ENCODE assay signal across 9 cellular contexts in genomic region chr6:32109114-32109764, GRCh38. TPM values are rescaled to one million over a fixed set of nuclear protein-coding genes. Genes with fewer than 3 reads are reported as not detected.
A peak's percentile ranks its signal among the peaks of the same experiment; 100 is the strongest.
DNase-seq lines count a peak whose midpoint lies in the region; ATAC-seq and TF ChIP-seq lines count a peak whose summit lies in the region.
"Had no signal": no experiment of that assay in that cellular context is flagged by ENCODE, and none has a peak within 500 bp of the region (broad histone marks: within the 10 kb centered on the region; RNA-seq: fewer than 3 reads in every experiment).

A gene with protein sequence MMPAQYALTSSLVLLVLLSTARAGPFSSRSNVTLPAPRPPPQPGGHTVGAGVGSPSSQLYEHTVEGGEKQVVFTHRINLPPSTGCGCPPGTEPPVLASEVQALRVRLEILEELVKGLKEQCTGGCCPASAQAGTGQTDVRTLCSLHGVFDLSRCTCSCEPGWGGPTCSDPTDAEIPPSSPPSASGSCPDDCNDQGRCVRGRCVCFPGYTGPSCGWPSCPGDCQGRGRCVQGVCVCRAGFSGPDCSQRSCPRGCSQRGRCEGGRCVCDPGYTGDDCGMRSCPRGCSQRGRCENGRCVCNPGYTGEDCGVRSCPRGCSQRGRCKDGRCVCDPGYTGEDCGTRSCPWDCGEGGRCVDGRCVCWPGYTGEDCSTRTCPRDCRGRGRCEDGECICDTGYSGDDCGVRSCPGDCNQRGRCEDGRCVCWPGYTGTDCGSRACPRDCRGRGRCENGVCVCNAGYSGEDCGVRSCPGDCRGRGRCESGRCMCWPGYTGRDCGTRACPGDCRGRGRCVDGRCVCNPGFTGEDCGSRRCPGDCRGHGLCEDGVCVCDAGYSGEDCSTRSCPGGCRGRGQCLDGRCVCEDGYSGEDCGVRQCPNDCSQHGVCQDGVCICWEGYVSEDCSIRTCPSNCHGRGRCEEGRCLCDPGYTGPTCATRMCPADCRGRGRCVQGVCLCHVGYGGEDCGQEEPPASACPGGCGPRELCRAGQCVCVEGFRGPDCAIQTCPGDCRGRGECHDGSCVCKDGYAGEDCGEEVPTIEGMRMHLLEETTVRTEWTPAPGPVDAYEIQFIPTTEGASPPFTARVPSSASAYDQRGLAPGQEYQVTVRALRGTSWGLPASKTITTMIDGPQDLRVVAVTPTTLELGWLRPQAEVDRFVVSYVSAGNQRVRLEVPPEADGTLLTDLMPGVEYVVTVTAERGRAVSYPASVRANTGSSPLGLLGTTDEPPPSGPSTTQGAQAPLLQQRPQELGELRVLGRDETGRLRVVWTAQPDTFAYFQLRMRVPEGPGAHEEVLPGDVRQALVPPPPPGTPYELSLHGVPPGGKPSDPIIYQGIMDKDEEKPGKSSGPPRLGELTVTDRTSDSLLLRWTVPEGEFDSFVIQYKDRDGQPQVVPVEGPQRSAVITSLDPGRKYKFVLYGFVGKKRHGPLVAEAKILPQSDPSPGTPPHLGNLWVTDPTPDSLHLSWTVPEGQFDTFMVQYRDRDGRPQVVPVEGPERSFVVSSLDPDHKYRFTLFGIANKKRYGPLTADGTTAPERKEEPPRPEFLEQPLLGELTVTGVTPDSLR (N-terminal part only) (minus strand): TSS chr6:32109338. CDS start chr6:32098198, 11,140 bp downstream.

- CTCF ChIA-PET in RWPE1 (lab: Yijun Ruan, JAX) = interaction anchor here (1.5 to 1.8 kb wide), 2 partner anchors 10 to 21 kb away, joined by 3 to 7 read pairs; no protein-coding TSS in a partner anchor

- POLR2A ChIA-PET in RWPE1 (lab: Yijun Ruan, JAX; ENCODE audit: low non-redundant PET) = no interaction called here

- no peaks in the 10 kb centered on the region for H3K79me2 ChIP-seq in parathyroid adenoma

- peaks cover 0 to 24% (median 3%) of the 10 kb centered on the region in 4 donors for H3K4me1 Mint-ChIP-seq in CD4-positive, CD25-positive, alpha-beta regulatory T cell

- no peak within 1 kb of the TSS for H2AFZ ChIP-seq in parathyroid adenoma

- peaks cover 5% of the 10 kb centered on the region for H3K4me1 ChIP-seq in CD4-positive, CD25-positive, alpha-beta regulatory T cell (ENCODE audit: control insufficient read depth, insufficient read depth, low read length, poor library complexity, severe bottlenecking)
- peaks cover 7% of the 10 kb centered on the region for H3K4me1 ChIP-seq in parathyroid adenoma

- H3K27me3 ChIP-seq in CD4-positive, CD25-positive, alpha-beta regulatory T cell (ENCODE audit: control insufficient read depth, insufficient read depth, low read length) = peaks cover 4% of the 10 kb centered on the region
- no peaks in the 10 kb centered on the region for H3K27me3 ChIP-seq in parathyroid adenoma (ENCODE audit: control insufficient read depth, insufficient read depth, low read length)

- H3K27ac Mint-ChIP-seq in CD4-positive, CD25-positive, alpha-beta regulatory T cell = peak within 1 kb of the TSS in 2 of 3 donors; percentile 45 to 91

- no peak for DNase-seq in CD4-positive, CD25-positive, alpha-beta regulatory T cell
- no peak for DNase-seq in RWPE1 (ENCODE audit: low spot score)
- DNase-seq in Right ventricle myocardium superior = peak; percentile 73
- no peak for DNase-seq in superior temporal gyrus (ENCODE audit: extremely low spot score)
- DNase-seq in cerebellum (ENCODE audit: low spot score) = no peak
- no peak for DNase-seq in DMS79 treated with DMSO at 0.1 percent for 48 hours (lab: John Stamatoyannopoulos, UW)
- no peak for DNase-seq in ACHN
- DNase-seq: activated gamma-delta T cell treated with Interleukin-2 at 50 U/mL for 16 hours had no signal

- peaks cover 3% of the 10 kb centered on the region for H3K36me3 Mint-ChIP-seq in CD4-positive, CD25-positive, alpha-beta regulatory T cell

- H3K4me3 Mint-ChIP-seq in CD4-positive, CD25-positive, alpha-beta regulatory T cell = no peak within 1 kb of the TSS

- intact Hi-C loops in Right ventricle myocardium superior (cut with DNase I) = no loop called here

- no peak for ATAC-seq in CD4-positive, CD25-positive, alpha-beta regulatory T cell (ENCODE audit: low read depth in 2 of 2)
- peak; percentile 36 for ATAC-seq in Right ventricle myocardium superior (ENCODE audit: poor library complexity)

- H3K9me3 Mint-ChIP-seq in CD4-positive, CD25-positive, alpha-beta regulatory T cell = peaks cover 0 to 1% (median 0%) of the 10 kb centered on the region in 7 donors

- H3K9ac ChIP-seq in parathyroid adenoma = no peak within 1 kb of the TSS

- H3K27ac ChIP-seq in CD4-positive, CD25-positive, alpha-beta regulatory T cell (ENCODE audit: insufficient read depth, low read length, poor library complexity, severe bottlenecking) = no peak within 1 kb of the TSS
- H3K27ac ChIP-seq in RWPE1 (peak within 1 kb of the TSS; percentile 97), parathyroid adenoma (peak within 1 kb of the TSS; percentile 59)

- no peaks in the 10 kb centered on the region for H3K36me3 ChIP-seq in CD4-positive, CD25-positive, alpha-beta regulatory T cell (ENCODE audit: control insufficient read depth, insufficient read depth, low read length)
- H3K36me3 ChIP-seq in parathyroid adenoma (ENCODE audit: control insufficient read depth, insufficient read depth, low read length) = no peaks in the 10 kb centered on the region

- no peak for TF ChIP-seq CTCF in RWPE1 (conservative IDR thresholded peaks at IDR 0.05; ENCODE audit: low read depth)
- no peak for TF ChIP-seq CTCF in parathyroid adenoma (IDR thresholded peaks at IDR 0.05)

- in situ Hi-C loops in ACHN (cut with HindIII; ENCODE audit: low pct_ligation_motif_present, low pct_unique_long_range_greater_than_20kb, low sequenced_read_pairs) = no loop called here

- no peak within 1 kb of the TSS for H3K4me2 ChIP-seq in parathyroid adenoma (ENCODE audit: low read length)

- H3K9me3 ChIP-seq in CD4-positive, CD25-positive, alpha-beta regulatory T cell (ENCODE audit: control insufficient read depth in 2 of 2, low read length in 2 of 2) = no peaks in the 10 kb centered on the region
- H3K9me3 ChIP-seq in parathyroid adenoma (ENCODE audit: control insufficient read depth, low read length) = no peaks in the 10 kb centered on the region

- H3K4me3 ChIP-seq in CD4-positive, CD25-positive, alpha-beta regulatory T cell (ENCODE audit: low read depth, low read length) = no peak within 1 kb of the TSS
- peak within 1 kb of the TSS; percentile 25 for H3K4me3 ChIP-seq in parathyroid adenoma (ENCODE audit: low read depth, low read length)

- H3K27me3 Mint-ChIP-seq in CD4-positive, CD25-positive, alpha-beta regulatory T cell = peaks cover 14% of the 10 kb centered on the region

RNA-seq across cellular contexts. Expression of the gene that starts here (rescaled TPM):
- 11.2 TPM for total RNA-seq in CD4-positive, CD25-positive, alpha-beta regulatory T cell
- polyA plus RNA-seq in CD4-positive, CD25-positive, alpha-beta regulatory T cell = under 1 TPM in 2 of 4 donors, not detected in 2; 0.15 to 0.46 TPM
- total RNA-seq in Right ventricle myocardium superior (65.8 TPM), cerebellum (9.3 TPM)
